In the genomic region with DNA sequence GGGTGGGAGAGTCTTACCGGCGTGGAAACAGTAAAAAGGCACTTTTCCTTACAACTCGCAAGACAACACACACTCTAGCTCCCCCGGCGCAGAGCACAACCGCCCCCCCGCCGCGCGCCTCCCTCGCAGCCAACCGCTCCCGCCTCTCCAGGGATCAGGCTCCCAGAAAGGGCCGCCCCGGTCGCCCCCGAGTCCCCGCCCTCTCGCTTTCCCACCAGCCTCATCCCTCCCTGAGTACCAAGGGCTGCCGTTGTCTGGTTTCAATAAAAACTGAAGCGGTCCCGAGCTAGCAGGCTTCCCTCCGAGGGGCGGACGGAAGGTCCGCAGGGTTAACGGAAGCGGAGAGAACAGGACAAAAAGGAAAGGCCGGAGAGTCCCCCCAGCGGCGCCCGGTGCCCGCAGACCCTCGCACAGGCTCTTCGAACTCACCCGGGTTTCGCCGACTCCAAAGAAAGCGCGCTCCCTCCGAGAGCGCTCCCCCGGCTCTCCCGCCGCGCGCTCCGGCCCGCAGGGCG, we compare ENCODE assay signal across 8 cellular contexts. TPM values are rescaled to one million over a fixed set of nuclear protein-coding genes. Genes with fewer than 3 reads are reported as not detected.
A peak's percentile ranks its signal among the peaks of the same experiment; 100 is the strongest.
DNase-seq lines count a peak whose midpoint lies in the region; ATAC-seq and TF ChIP-seq lines count a peak whose summit lies in the region.

No MANE protein-coding gene starts in this region.

- H3K9me3 Mint-ChIP-seq in Calu3 (ENCODE audit: low read depth, unreplicated experiment) = no peaks in the 10 kb centered on the region

- CTCF ChIA-PET in Calu3 (lab: Charles Lee) = interaction anchor here (0.6 to 1.2 kb wide), 2 partner anchors 12 to 231 kb away, joined by 6 to 7 read pairs; no protein-coding TSS in a partner anchor

- peaks cover 22% of the 10 kb centered on the region for H3K4me1 Mint-ChIP-seq in Calu3 (ENCODE audit: low read depth, unreplicated experiment)

- intact Hi-C loops in Calu3 (cut with micrococcal nuclease; ENCODE audit: unreplicated experiment) (no loop called here), left ventricle myocardium superior (cut with micrococcal nuclease) (no loop called here), prostate gland (cut with DNase I) (loop anchor here (5.0 kb wide), 1 partner anchor 46 kb away; no protein-coding TSS in a partner anchor)

- no TSS peak for BruUV-seq in Calu3 (replicated peaks; lab: Mats Ljungman, UMichigan)

- H3K4me1 ChIP-seq in prostate gland (replicated peaks) = peaks cover 5% of the 10 kb centered on the region

- under 1% methylated on average over 37 of the region's 50 CpGs for WGBS in prostate gland

- TF ChIP-seq POLR2A in prostate gland (IDR thresholded peaks at IDR 0.05) = no peak

- no peaks in the 10 kb centered on the region for H3K27me3 ChIP-seq in prostate gland (replicated peaks; ENCODE audit: insufficient read depth)

- peaks cover 31% of the 10 kb centered on the region for H3K36me3 Mint-ChIP-seq in Calu3 (ENCODE audit: insufficient read depth, unreplicated experiment)

- H3K27ac ChIP-seq in angular gyrus (ENCODE audit: low read depth, low read length) (peak overlapping the region; percentile 91), prostate gland (peak overlapping the region; percentile 99)

- H3K27me3 Mint-ChIP-seq in Calu3 (ENCODE audit: unreplicated experiment) = peaks cover 12% of the 10 kb centered on the region

- peak overlapping the region; percentile 69 for H3K27ac Mint-ChIP-seq in Calu3 (ENCODE audit: unreplicated experiment)

- H3K4me3 Mint-ChIP-seq in Calu3 (ENCODE audit: low read depth, unreplicated experiment) = peak overlapping the region; percentile 86

- DNase-seq in Calu3 (peak; percentile 68), SK-MEL-5 (ENCODE audit: low read depth, low spot score) (peak; percentile 53), left ventricle myocardium superior (peak; percentile 84), prostate gland (ENCODE audit: low spot score) (peak; percentile 55), NCI-H2107 (lab: John Stamatoyannopoulos, UW) (no peak)
- no peak for DNase-seq in Jurkat, Clone E6-1 (ENCODE audit: low read depth, low spot score)

- in situ Hi-C loops in SK-MEL-5 (cut with HindIII; ENCODE audit: low pct_unique_long_range_greater_than_20kb, low sequenced_read_pairs) = no loop called here

- no peaks in the 10 kb centered on the region for H3K9me3 ChIP-seq in prostate gland

- TF ChIP-seq CTCF in Calu3 (IDR thresholded peaks at IDR 0.05; ENCODE audit: unreplicated experiment) (no peak), prostate gland (IDR thresholded peaks at IDR 0.05) (no peak)

- ATAC-seq in GM21447 (IDR thresholded peaks at IDR 0.05; ENCODE audit: unreplicated experiment) (peak; percentile 26), left ventricle myocardium superior (peak; percentile 87)

- peak overlapping the region; percentile 90 for H3K4me3 ChIP-seq in Jurkat, Clone E6-1 (ENCODE audit: low read length)
- peak overlapping the region; percentile 77 to 81 for H3K4me3 ChIP-seq in prostate gland

- no peaks in the 10 kb centered on the region for H3K36me3 ChIP-seq in prostate gland

RNA-seq across cellular contexts. Expression of a gene that starts 0.8 kb away (rescaled TPM):
- 95.7 and 114 TPM in 2 replicates for total RNA-seq in Calu3 (2022)
- polyA plus RNA-seq in Jurkat, Clone E6-1 (2012; ENCODE audit: insufficient read depth, insufficient read length) = 363 TPM
- 42.9 and 50.6 TPM in 2 replicates for total RNA-seq in SK-MEL-5 (2014; rRNA removed; shearing (Covaris generic))
- polyA plus RNA-seq in SK-MEL-5 (2015; cell fraction: cytosol; rRNA removed) = 40.4 and 60.5 TPM in 2 replicates
- 69.1 and 86.1 TPM in 2 replicates for polyA plus RNA-seq in SK-MEL-5 (2015; cell fraction: nucleus; rRNA removed)
- total RNA-seq in left ventricle myocardium superior = 21.2 TPM
- 100 to 1,000 TPM; 193 to 353 TPM for total RNA-seq in prostate gland

Comparison
In these comparisons a context has a peak if more than half of its experiments do, and no peak if none do; other contexts are left out.
1. DNase-seq: peak in Calu3 (single experiment), SK-MEL-5 (single experiment), left ventricle myocardium superior (single experiment) and prostate gland (single experiment); none in Jurkat, Clone E6-1 (single experiment) and NCI-H2107 (single experiment).